17 cellular contexts compared by ENCODE assay signal in the genomic region with DNA sequence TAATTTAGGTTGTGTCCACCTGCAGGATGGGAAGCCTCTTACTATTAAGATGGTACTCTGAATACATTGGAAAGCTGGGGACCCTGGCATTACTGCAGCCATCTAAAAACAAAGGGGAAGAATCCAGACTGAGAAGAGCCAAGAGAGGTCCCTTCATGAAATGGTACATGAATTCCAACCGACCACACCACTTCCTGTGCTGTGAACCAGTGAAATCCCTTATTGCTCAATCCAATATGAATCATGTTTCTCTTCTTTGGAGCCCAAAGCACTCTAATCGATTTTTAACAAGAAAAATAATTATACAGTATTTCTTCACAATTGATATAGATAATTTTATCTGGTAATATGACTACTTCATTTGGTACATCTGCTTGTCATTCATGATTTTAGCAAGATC.
"Had no signal": no experiment of that assay in that cellular context is flagged by ENCODE, and none has a peak within 500 bp of the region (broad histone marks: within the 10 kb centered on the region; RNA-seq: fewer than 3 reads in every experiment).

No MANE protein-coding gene starts in this region.

- ATAC-seq: activated CD4-positive, CD25-positive, alpha-beta regulatory T cell treated with anti-CD3 and anti-CD28 coated beads, Interleukin-2, amount 50 U/mL, for 24 hours; activated T-cell treated with anti-CD3 and anti-CD28 coated beads, Interleukin-2, amount 50 U/mL, for 4 hours; heart left ventricle; natural killer cell treated with Interleukin-12 subunit alpha and Interleukin-12 subunit beta and Interleukin-15 and Interleukin-18, amount 100 ng/mL, for 72 hours; sciatic nerve; stimulated activated memory B cell treated with anti-CD40 and anti-IgM and Interleukin-4, amounts not matched to agents 10 μg/mL and 1 μg/mL and 100 μg/mL, for 72 hours had no signal

- H3K27me3 ChIP-seq: esophagus muscularis mucosa, heart left ventricle, spleen, tibial artery had no signal

- H3K27ac ChIP-seq: esophagus muscularis mucosa, heart left ventricle, left ventricle myocardium inferior, prostate gland, spleen, tibial artery had no signal

- DNase-seq: activated CD4-positive, alpha-beta T cell treated with anti-CD3 and anti-CD28 coated beads, Interleukin-2, amount 50 U/mL, for 4 hours; activated effector memory CD4-positive, alpha-beta T cell treated with anti-CD3 and anti-CD28 coated beads, Interleukin-2, amount 50 U/mL, for 16 hours; activated T-cell treated with anti-CD3 and anti-CD28 coated beads, Interleukin-2, amount 50 U/mL, for 4 hours; heart left ventricle; islet precursor cell; left ventricle myocardium inferior; mesenchymal stem cell; nucleus accumbens; spleen; stimulated activated CD4-positive, alpha-beta T cell treated with anti-CD3 and anti-CD28 coated beads, Interleukin-1b, Interleukin-23, amount 100 ng/mL, for 48 hours; tibial artery had no signal

- H3K36me3 ChIP-seq: esophagus muscularis mucosa, heart left ventricle, left ventricle myocardium inferior, prostate gland, spleen, tibial artery had no signal

- H3K9me3 ChIP-seq: esophagus muscularis mucosa, heart left ventricle, left ventricle myocardium inferior, prostate gland, spleen, tibial artery had no signal

- H3K4me1 ChIP-seq: esophagus muscularis mucosa, heart left ventricle, left ventricle myocardium inferior, prostate gland, spleen, tibial artery had no signal

- H3K4me3 ChIP-seq: esophagus muscularis mucosa, heart left ventricle, left ventricle myocardium inferior, prostate gland, spleen, tibial artery had no signal
